ENCODE assay signal across 1 cellular context in genomic region chr1:164583835-164584539, GRCh38.
TF ChIP-seq lines count a peak whose summit lies in the region.

No MANE protein-coding gene starts in this region.

TF ChIP-seq in GM23338, 12 proteins besides CTCF, POLR2A, EP300 and RAD21 (continued from another document):
- no peak for TF ChIP-seq ZNF462 (CRISPR knock-in tag; IDR thresholded peaks at IDR 0.05)
- no peak for TF ChIP-seq ETS1 (IDR thresholded peaks at IDR 0.05)
TF ChIP-seq in GM23338: peak in this region for 0.
